ENCODE assay signal across 24 cellular contexts in the genomic region with DNA sequence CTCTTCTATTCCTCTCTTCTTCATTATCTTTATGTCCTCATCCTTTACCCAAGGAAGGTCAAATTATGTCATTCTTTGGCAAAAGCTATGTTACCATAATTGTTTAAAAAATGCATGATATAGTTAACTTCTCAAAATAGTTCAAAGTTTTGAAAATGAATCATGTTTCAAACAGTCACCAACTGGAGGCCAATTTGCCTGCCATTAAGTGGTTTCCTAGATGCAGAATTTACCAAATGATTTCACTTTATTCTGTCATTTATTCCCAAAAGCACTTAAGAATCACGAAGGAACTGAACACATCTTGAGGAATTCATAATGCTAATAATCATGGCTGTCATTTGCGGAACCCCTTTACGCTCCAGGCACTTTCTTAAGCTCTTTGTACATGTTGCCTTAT.
DNase-seq lines count a peak whose midpoint lies in the region; ATAC-seq, FAIRE-seq and TF ChIP-seq lines count a peak whose summit lies in the region.
"Had no signal": no experiment of that assay in that cellular context is flagged by ENCODE, and none has a peak within 500 bp of the region (broad histone marks: within the 10 kb centered on the region; RNA-seq: fewer than 3 reads in every experiment).

No MANE protein-coding gene starts in this region.

- H2BK20ac ChIP-seq in IMR-90 (ENCODE audit: low read depth, low read length) = peak overlapping the region; percentile 94

- peak overlapping the region; percentile 76 for H3K14ac ChIP-seq in IMR-90 (replicated peaks; ENCODE audit: low read depth, low read length)

- H3K9ac ChIP-seq in IMR-90 (ENCODE audit: low read depth, low read length) (no peak overlapping the region), neural cell (ENCODE audit: low read length) (no peak overlapping the region), endodermal cell (ENCODE audit: extremely low read depth, low read length, poor library complexity, severe bottlenecking) (no peak overlapping the region)

- H3K9me3 ChIP-seq in IMR-90 (ENCODE audit: control insufficient read depth, insufficient read depth, low read length) = peaks cover 6% of the 10 kb centered on the region
- no peaks in the 10 kb centered on the region for H3K9me3 ChIP-seq in neural cell (ENCODE audit: low read length)
- H3K9me3 ChIP-seq in endodermal cell (ENCODE audit: control insufficient read depth, low read length) = no peaks in the 10 kb centered on the region
- H3K9me3 ChIP-seq: A549, left lung, ovary, right atrium auricular region, upper lobe of right lung had no signal

- peak; percentile 24 for DNase-seq in AG08395 (ENCODE audit: low spot score)
- peak; percentile 78 for DNase-seq in IMR-90
- no peak for DNase-seq in chondrocyte (ENCODE audit: low spot score)
- no peak for DNase-seq in HTR-8/SVneo (ENCODE audit: insufficient read length, low spot score)
- DNase-seq in posterior vena cava (ENCODE audit: low spot score) = no peak
- no peak for DNase-seq in endodermal cell
- no peak for DNase-seq in H54 (ENCODE audit: insufficient read length, low spot score)
- DNase-seq: activated CD4-positive, alpha-beta T cell treated with anti-CD3 and anti-CD28 coated beads for 4 hours; activated naive CD4-positive, alpha-beta T cell treated with anti-CD3 and anti-CD28 coated beads, Interleukin-2, amount 50 U/mL, for 16 hours; anterior cingulate cortex; heart right ventricle; left lung; naive thymus-derived CD4-positive, alpha-beta T cell; NCI-H1092 treated with DMSO at 0.1 percent for 48 hours; NCI-H2029 treated with DMSO at 0.1 percent for 48 hours; NCI-H345; ovary; SHP77 treated with DMSO at 0.1 percent for 48 hours; upper lobe of right lung had no signal

- in situ Hi-C loops in IMR-90 (cut with MboI; ENCODE audit: low sequenced_read_pairs) = no loop called here

- H4K8ac ChIP-seq in IMR-90 (ENCODE audit: low read depth in 2 of 2, low read length in 2 of 2) = peak overlapping the region; percentile 75 to 80; a peak in 3 of 4 replicates

- WGBS in IMR-90 (ENCODE audit: extremely low coverage in 2 of 2, insufficient read length in 1 of 2), 2 experiments = no CpG with 5 or more reads among the region's 3 CpGs
- WGBS in endodermal cell (ENCODE audit: insufficient coverage in 1 of 2, insufficient read length in 1 of 2), 2 experiments = 88 to 90% methylated on average over 3 of the region's 3 CpGs

- H3K9me2 ChIP-seq in neural cell (ENCODE audit: insufficient read depth, low read length) = no peaks in the 10 kb centered on the region

- no peak overlapping the region for H3K4me3 ChIP-seq in IMR-90 (ENCODE audit: insufficient read depth, low read depth, low read length)
- no peak overlapping the region for H3K4me3 ChIP-seq in neural cell (ENCODE audit: low read length)
- H3K4me3 ChIP-seq in endodermal cell (ENCODE audit: low read length) = no peak overlapping the region
- H3K4me3 ChIP-seq: A549, heart right ventricle, left lung, ovary, right atrium auricular region, upper lobe of right lung had no signal

- no peak for TF ChIP-seq CTCF in IMR-90 (conservative IDR thresholded peaks at IDR 0.05; ENCODE audit: low read depth, low read length)
- no peak for TF ChIP-seq CTCF in chondrocyte (IDR thresholded peaks at IDR 0.05)
- TF ChIP-seq CTCF in neural cell (IDR thresholded peaks at IDR 0.05; ENCODE audit: poor library complexity, severe bottlenecking) = no peak
- TF ChIP-seq CTCF in endodermal cell (conservative IDR thresholded peaks at IDR 0.05) = no peak

- H3K36me3 ChIP-seq in IMR-90 (ENCODE audit: control insufficient read depth, insufficient read depth, low read length) (no peaks in the 10 kb centered on the region), neural cell (ENCODE audit: insufficient read depth, low read length) (no peaks in the 10 kb centered on the region), endodermal cell (ENCODE audit: control insufficient read depth, insufficient read depth, low read length) (no peaks in the 10 kb centered on the region)
- H3K36me3 ChIP-seq: heart right ventricle, left lung, ovary, right atrium auricular region, upper lobe of right lung had no signal

- FAIRE-seq in HTR-8/SVneo (lab: Jason Lieb, UNC) (no peak), H54 (lab: Jason Lieb, UNC) (no peak)
- FAIRE-seq: A549 had no signal

- peak overlapping the region; percentile 93; the same call in 1 of the 2 replicates for H4K5ac ChIP-seq in IMR-90 (ENCODE audit: low read depth, low read length)

- peak overlapping the region; percentile 87 for H2BK5ac ChIP-seq in IMR-90 (ENCODE audit: low read depth, low read length, poor library complexity, severe bottlenecking)

- H2BK120ac ChIP-seq in IMR-90 (ENCODE audit: low read depth, low read length) = peak overlapping the region; percentile 94

- peak overlapping the region; percentile 93; the same call in 1 of the 2 replicates for H3K18ac ChIP-seq in IMR-90 (ENCODE audit: low read depth, low read length)

- intact Hi-C loops in IMR-90 (cut with micrococcal nuclease) = loop anchor here (5.0 to 10.0 kb wide), 2 partner anchors 190 to 852 kb away; a partner anchor contains a TSS
- intact Hi-C loops in posterior vena cava (cut with DNase I) = no loop called here

- dilution Hi-C loops in IMR-90 (cut with HindIII; ENCODE audit: low sequenced_read_pairs, unreplicated experiment) = no loop called here

- CTCF ChIA-PET in IMR-90 (lab: Yijun Ruan, JAX) = interaction anchor here (0.6 kb wide), 1 partner anchor 28 kb away, joined by 3 read pairs; no protein-coding TSS in a partner anchor

- H4K91ac ChIP-seq in IMR-90 (ENCODE audit: insufficient read depth, low read depth, low read length) = peak overlapping the region; percentile 87

- H2AK5ac ChIP-seq in IMR-90 (ENCODE audit: low read depth, low read length) = peak overlapping the region; percentile 77; the same call in 1 of the 2 replicates

- ATAC-seq in IMR-90 (ENCODE audit: low read depth) = peak; percentile 44
- ATAC-seq: A549; heart right ventricle; left lung; naive thymus-derived CD4-positive, alpha-beta T cell; upper lobe of right lung had no signal

- H3K4me1 Mint-ChIP-seq in chondrocyte (ENCODE audit: low read depth) (peaks cover 62% of the 10 kb centered on the region), endodermal cell (peaks cover 11% of the 10 kb centered on the region)
- H3K4me1 Mint-ChIP-seq: naive thymus-derived CD4-positive, alpha-beta T cell had no signal

- peak overlapping the region; percentile 87 for H3K4ac ChIP-seq in IMR-90 (ENCODE audit: low read depth, low read length)

- peak; percentile 91 for TF ChIP-seq EP300 in neural cell (conservative IDR thresholded peaks at IDR 0.05; ENCODE audit: poor library complexity, severe bottlenecking)

- H3F3A ChIP-seq in neural cell (ENCODE audit: insufficient read depth, low read length, poor library complexity, severe bottlenecking) = peaks cover 6% of the 10 kb centered on the region

- H3K27ac Mint-ChIP-seq in chondrocyte (ENCODE audit: unreplicated experiment) (peak overlapping the region; percentile 63), endodermal cell (no peak overlapping the region)
- H3K27ac Mint-ChIP-seq: activated T-helper 1 cell treated with anti-CD3 and anti-CD28 coated beads, Interleukin-12 subunit alpha, Interleukin-12 subunit beta, Interleukin-2, Interleukin-4 antibody, amounts not matched to agents 30 ng/mL and 10 ng/mL and 1 ng/mL, durations not matched to agents 14 hours and 24 hours and 36 hours; naive thymus-derived CD4-positive, alpha-beta T cell; T-helper 1 cell treated with Interleukin-12 subunit alpha and Interleukin-12 subunit beta and Interleukin-4 antibody, amounts not matched to agents 30 μg/mL and 1 μg/mL, for 36 hours had no signal

- H3K27me3 Mint-ChIP-seq in chondrocyte (ENCODE audit: low read depth) = no peaks in the 10 kb centered on the region
- no peaks in the 10 kb centered on the region for H3K27me3 Mint-ChIP-seq in endodermal cell (ENCODE audit: insufficient read depth)
- H3K27me3 Mint-ChIP-seq: naive thymus-derived CD4-positive, alpha-beta T cell had no signal

- no peaks in the 10 kb centered on the region for H3K79me2 ChIP-seq in neural cell (replicated peaks; ENCODE audit: insufficient read depth, low read length)

- H2AK9ac ChIP-seq in IMR-90 (replicated peaks; ENCODE audit: low read depth, low read length, poor library complexity) = no peak overlapping the region

- peak overlapping the region; percentile 48; the same call in 2 of the 3 replicates for H2BK15ac ChIP-seq in IMR-90 (ENCODE audit: low read depth, low read length)

- H2AFZ ChIP-seq in IMR-90 (replicated peaks; ENCODE audit: low read length, poor library complexity) (no peak overlapping the region), neural cell (ENCODE audit: low read depth, low read length) (no peak overlapping the region)

- TF ChIP-seq POLR2A in IMR-90 (IDR thresholded peaks at IDR 0.05; ENCODE audit: low read depth, low read length) (no peak), H54 (IDR thresholded peaks at IDR 0.05; ENCODE audit: low read depth, low read length) (no peak)

- H3K4me2 ChIP-seq in IMR-90 (ENCODE audit: low read depth, low read length) = peak overlapping the region; percentile 52; the same call in 1 of the 2 replicates
- no peak overlapping the region for H3K4me2 ChIP-seq in neural cell (ENCODE audit: low read length)
- H3K4me2 ChIP-seq: A549 had no signal

- H3K56ac ChIP-seq in IMR-90 (ENCODE audit: extremely low read depth, insufficient read depth, low read length) = peak overlapping the region; percentile 44; the same call in 1 of the 2 replicates

- H3K9me3 Mint-ChIP-seq in chondrocyte (ENCODE audit: low read depth) = peaks cover 19% of the 10 kb centered on the region
- no peaks in the 10 kb centered on the region for H3K9me3 Mint-ChIP-seq in endodermal cell
- H3K9me3 Mint-ChIP-seq: activated T-helper 1 cell treated with anti-CD3 and anti-CD28 coated beads, Interleukin-12 subunit alpha, Interleukin-12 subunit beta, Interleukin-2, Interleukin-4 antibody, amounts not matched to agents 30 ng/mL and 10 ng/mL and 1 ng/mL, durations not matched to agents 14 hours and 24 hours and 36 hours had no signal

- no TSS peak for BruUV-seq in IMR-90 (replicated peaks; lab: Mats Ljungman, UMichigan)

- H3K27me3 ChIP-seq in IMR-90 (ENCODE audit: control insufficient read depth, insufficient read depth, low read length) = no peaks in the 10 kb centered on the region
- H3K27me3 ChIP-seq in neural cell (ENCODE audit: insufficient read depth, low read depth, low read length) = no peaks in the 10 kb centered on the region
- H3K27me3 ChIP-seq in endodermal cell (ENCODE audit: control insufficient read depth, insufficient read depth, low read length, poor library complexity, severe bottlenecking) = no peaks in the 10 kb centered on the region
- H3K27me3 ChIP-seq: heart right ventricle, left lung, ovary, right atrium auricular region, upper lobe of right lung had no signal

- H3K4me3 Mint-ChIP-seq in chondrocyte (ENCODE audit: unreplicated experiment) = no peak overlapping the region
- H3K4me3 Mint-ChIP-seq in endodermal cell = no peak overlapping the region
- H3K4me3 Mint-ChIP-seq: activated T-helper 1 cell treated with anti-CD3 and anti-CD28 coated beads, Interleukin-12 subunit alpha, Interleukin-12 subunit beta, Interleukin-2, Interleukin-4 antibody, amounts not matched to agents 30 ng/mL and 10 ng/mL and 1 ng/mL, durations not matched to agents 14 hours and 24 hours and 36 hours; naive thymus-derived CD4-positive, alpha-beta T cell; T-helper 1 cell treated with Interleukin-12 subunit alpha and Interleukin-12 subunit beta and Interleukin-4 antibody, amounts not matched to agents 30 μg/mL and 1 μg/mL, for 36 hours had no signal

- no peaks in the 10 kb centered on the region for H3K36me3 Mint-ChIP-seq in chondrocyte (ENCODE audit: low read depth)
- no peaks in the 10 kb centered on the region for H3K36me3 Mint-ChIP-seq in endodermal cell (ENCODE audit: low read depth)
- H3K36me3 Mint-ChIP-seq: naive thymus-derived CD4-positive, alpha-beta T cell had no signal

- H3K9me1 ChIP-seq in IMR-90 (ENCODE audit: insufficient read depth, low read length) = peaks cover 6% of the 10 kb centered on the region

- H3K79me1 ChIP-seq in IMR-90 (ENCODE audit: low read depth in 1 of 2, low read length in 2 of 2) = no peaks in the 10 kb centered on the region

- H4K20me1 ChIP-seq in IMR-90 (ENCODE audit: insufficient read depth, low read length) (no peaks in the 10 kb centered on the region), neural cell (ENCODE audit: insufficient read depth) (no peaks in the 10 kb centered on the region)

- H3K4me1 ChIP-seq in IMR-90 (ENCODE audit: control insufficient read depth, insufficient read depth, low read length) = peaks cover 18% of the 10 kb centered on the region
- H3K4me1 ChIP-seq in endodermal cell (ENCODE audit: control insufficient read depth, insufficient read depth, low read length) = no peaks in the 10 kb centered on the region
- H3K4me1 ChIP-seq: A549, left lung, upper lobe of right lung had no signal

- no peak for TF ChIP-seq RAD21 in IMR-90 (IDR thresholded peaks at IDR 0.05; ENCODE audit: low read length)
- TF ChIP-seq RAD21 in neural cell (conservative IDR thresholded peaks at IDR 0.05) = no peak

- H3K27ac ChIP-seq in IMR-90 (ENCODE audit: insufficient read depth, low read length) (no peak overlapping the region; the same call in 1 of the 2 replicates), neural cell (ENCODE audit: low read length) (peak overlapping the region; percentile 84), endodermal cell (ENCODE audit: low read depth, low read length) (no peak overlapping the region)
- H3K27ac ChIP-seq: A549, heart right ventricle, left lung, ovary, right atrium auricular region, upper lobe of right lung had no signal

- POLR2A ChIA-PET in IMR-90 (lab: Charles Lee; ENCODE audit: unreplicated experiment) = no interaction called here

- H3K23ac ChIP-seq in IMR-90 (ENCODE audit: low read depth, low read length) = peak overlapping the region; percentile 53; the same call in 1 of the 2 replicates

Comparison
In these comparisons a context has a peak if more than half of its experiments do, and no peak if none do; other contexts are left out.
1. DNase-seq: peak in AG08395 (single experiment) and IMR-90 (single experiment); none in chondrocyte (single experiment), HTR-8/SVneo (single experiment), posterior vena cava (single experiment), endodermal cell (single experiment) and H54 (single experiment).